11 cellular contexts compared by ENCODE assay signal in genomic region chr17:57899391-57899790, GRCh38. TPM values are rescaled to one million over a fixed set of nuclear protein-coding genes. Genes with fewer than 3 reads are reported as not detected.
DNase-seq lines count a peak whose midpoint lies in the region; ATAC-seq and TF ChIP-seq lines count a peak whose summit lies in the region.
"Had no signal": no experiment of that assay in that cellular context is flagged by ENCODE, and none has a peak within 500 bp of the region (broad histone marks: within the 10 kb centered on the region; RNA-seq: fewer than 3 reads in every experiment).

No MANE protein-coding gene starts in this region.

- POLR2A ChIA-PET in activated naive CD8-positive, alpha-beta T cell treated with anti-CD3 and anti-CD28 coated beads, Interleukin-2, amount 10 ng/mL, durations not matched to agents 7 days and 5 days (lab: Charles Lee) = interaction anchor here (0.8 to 1.2 kb wide), 2 partner anchors 32 to 107 kb away, joined by 3 to 4 read pairs; partner anchors contain the start of gene SRSF1

- H3K4me1 ChIP-seq in mucosa of stomach (ENCODE audit: control insufficient read depth, insufficient read depth, low read length) = peaks cover 80% of the 10 kb centered on the region

- H3K27ac Mint-ChIP-seq in activated naive CD8-positive, alpha-beta T cell treated with anti-CD3 and anti-CD28 coated beads, Interleukin-2, amount 10 ng/mL, durations not matched to agents 7 days and 5 days = peak overlapping the region; percentile 49
- H3K27ac Mint-ChIP-seq in activated naive CD8-positive, alpha-beta T cell treated with anti-CD3 and anti-CD28 coated beads for 36 hours = no peak overlapping the region

- intact Hi-C loops in dorsolateral prefrontal cortex (cut with DNase I) = loop anchor here in 1 of 2 donors (10.0 kb wide), 1 partner anchor 95 kb away; no protein-coding TSS in a partner anchor

- peak overlapping the region in 2 of 59 donors; percentile 2 to 8 for H3K4me3 ChIP-seq in dorsolateral prefrontal cortex
- H3K4me3 ChIP-seq in mucosa of stomach (ENCODE audit: low read length) = no peak overlapping the region

- H3K9me3 ChIP-seq in mucosa of stomach (ENCODE audit: control insufficient read depth, low read length) = no peaks in the 10 kb centered on the region

- no peak for TF ChIP-seq CTCF in dorsolateral prefrontal cortex (IDR thresholded peaks at IDR 0.05 in 54 of 56, conservative IDR thresholded peaks at IDR 0.05 in 2 of 56; ENCODE audit: low read depth in 1 of 56, partially characterized antibody in 56 of 56)

- H3K9ac ChIP-seq in mucosa of stomach (ENCODE audit: low read length) = peak overlapping the region; percentile 59

- H3K4me3 Mint-ChIP-seq in activated naive CD8-positive, alpha-beta T cell treated with anti-CD3 and anti-CD28 coated beads, Interleukin-2, amount 10 ng/mL, durations not matched to agents 7 days and 5 days = no peak overlapping the region
- no peak overlapping the region for H3K4me3 Mint-ChIP-seq in activated naive CD8-positive, alpha-beta T cell treated with anti-CD3 and anti-CD28 coated beads for 36 hours
- H3K4me3 Mint-ChIP-seq: CD8-positive, alpha-beta memory T cell had no signal

- no peak for DNase-seq in activated naive CD8-positive, alpha-beta T cell treated with anti-CD3 and anti-CD28 coated beads, Interleukin-2, amount 10 ng/mL, durations not matched to agents 7 days and 5 days
- DNase-seq in activated naive CD8-positive, alpha-beta T cell treated with anti-CD3 and anti-CD28 coated beads for 36 hours = no peak
- DNase-seq in dorsolateral prefrontal cortex (no peak), UCSD-AML1 (lab: John Stamatoyannopoulos, UW; ENCODE audit: unreplicated experiment) (no peak), NCI-H128 (lab: John Stamatoyannopoulos, UW; ENCODE audit: unreplicated experiment) (no peak)
- DNase-seq in effector CD8-positive, alpha-beta T cell (lab: John Stamatoyannopoulos, UW) = no peak
- DNase-seq: CD8-positive, alpha-beta memory T cell; central memory CD4-positive, alpha-beta T cell; NCI-H2107 had no signal

- H3K9me3 Mint-ChIP-seq in activated naive CD8-positive, alpha-beta T cell treated with anti-CD3 and anti-CD28 coated beads, Interleukin-2, amount 10 ng/mL, durations not matched to agents 7 days and 5 days = no peaks in the 10 kb centered on the region
- no peaks in the 10 kb centered on the region for H3K9me3 Mint-ChIP-seq in activated naive CD8-positive, alpha-beta T cell treated with anti-CD3 and anti-CD28 coated beads for 36 hours
- H3K9me3 Mint-ChIP-seq: CD8-positive, alpha-beta memory T cell had no signal

- H3K27me3 Mint-ChIP-seq in activated naive CD8-positive, alpha-beta T cell treated with anti-CD3 and anti-CD28 coated beads, Interleukin-2, amount 10 ng/mL, durations not matched to agents 7 days and 5 days = no peaks in the 10 kb centered on the region
- peaks cover 4% of the 10 kb centered on the region for H3K27me3 Mint-ChIP-seq in activated naive CD8-positive, alpha-beta T cell treated with anti-CD3 and anti-CD28 coated beads for 36 hours

- no peak for ATAC-seq in activated naive CD8-positive, alpha-beta T cell treated with anti-CD3 and anti-CD28 coated beads, Interleukin-2, amount 10 ng/mL, durations not matched to agents 7 days and 5 days (ENCODE audit: low read depth)
- ATAC-seq in HG03108 (IDR thresholded peaks at IDR 0.05; ENCODE audit: unreplicated experiment) = no peak

- H3K27ac ChIP-seq in dorsolateral prefrontal cortex = peak overlapping the region; percentile 18 to 100 (median 91)

- no peaks in the 10 kb centered on the region for H3K36me3 ChIP-seq in mucosa of stomach (ENCODE audit: control insufficient read depth, insufficient read depth, low read length)

- H3K4me1 Mint-ChIP-seq in activated naive CD8-positive, alpha-beta T cell treated with anti-CD3 and anti-CD28 coated beads, Interleukin-2, amount 10 ng/mL, durations not matched to agents 7 days and 5 days = peaks cover 15% of the 10 kb centered on the region
- H3K4me1 Mint-ChIP-seq in activated naive CD8-positive, alpha-beta T cell treated with anti-CD3 and anti-CD28 coated beads for 36 hours = peaks cover 3% of the 10 kb centered on the region

- H3K36me3 Mint-ChIP-seq in activated naive CD8-positive, alpha-beta T cell treated with anti-CD3 and anti-CD28 coated beads, Interleukin-2, amount 10 ng/mL, durations not matched to agents 7 days and 5 days = no peaks in the 10 kb centered on the region
- no peaks in the 10 kb centered on the region for H3K36me3 Mint-ChIP-seq in activated naive CD8-positive, alpha-beta T cell treated with anti-CD3 and anti-CD28 coated beads for 36 hours
- H3K36me3 Mint-ChIP-seq: CD8-positive, alpha-beta memory T cell had no signal

- H3K27me3 ChIP-seq in dorsolateral prefrontal cortex = no peaks in the 10 kb centered on the region
- no peaks in the 10 kb centered on the region for H3K27me3 ChIP-seq in mucosa of stomach (ENCODE audit: control insufficient read depth, insufficient read depth, low read length)

RNA-seq across cellular contexts. Expression of gene MRPS23, which starts 49.5 kb away (rescaled TPM):
- 10 to 100 TPM; 32.1 to 38.2 TPM for total RNA-seq in activated naive CD8-positive, alpha-beta T cell treated with anti-CD3 and anti-CD28 coated beads, Interleukin-2, amount 10 ng/mL, durations not matched to agents 7 days and 5 days
- total RNA-seq in activated naive CD8-positive, alpha-beta T cell treated with anti-CD3 and anti-CD28 coated beads for 36 hours = 10 to 100 TPM; 85.0 to 91.4 TPM
- 10 to 100 TPM; 32.8 to 72.7 (median 51.3) TPM for total RNA-seq in dorsolateral prefrontal cortex

RNA-seq across cellular contexts. Expression of gene CUEDC1, which starts 55.8 kb away (rescaled TPM):
- 1 to 10 TPM in 1 of 2 experiments, under 1 TPM in 1; 0.28 to 1.2 TPM for total RNA-seq in activated naive CD8-positive, alpha-beta T cell treated with anti-CD3 and anti-CD28 coated beads, Interleukin-2, amount 10 ng/mL, durations not matched to agents 7 days and 5 days
- under 1 TPM; 0.14 to 0.18 TPM for total RNA-seq in activated naive CD8-positive, alpha-beta T cell treated with anti-CD3 and anti-CD28 coated beads for 36 hours
- 100 to 1,000 TPM in 1 of 120 experiments, 10 to 100 TPM in 119; 17.3 to 105 (median 33.6) TPM for total RNA-seq in dorsolateral prefrontal cortex

Comparison
In these comparisons a context has a peak if more than half of its experiments do, and no peak if none do; other contexts are left out.
1. RNA of gene CUEDC1, which starts 55.8 kb away (total RNA-seq): 17.3 to 105 TPM in dorsolateral prefrontal cortex; 0.28 to 1.2 TPM in activated naive CD8-positive, alpha-beta T cell treated with anti-CD3 and anti-CD28 coated beads, Interleukin-2, amount 10 ng/mL, durations not matched to agents 7 days and 5 days and 0.14 to 0.18 TPM in activated naive CD8-positive, alpha-beta T cell treated with anti-CD3 and anti-CD28 coated beads for 36 hours; every median in the first group is over 4 times any median in the second.